Comparison of ENCODE assay signal across 14 cellular contexts in the genomic region with DNA sequence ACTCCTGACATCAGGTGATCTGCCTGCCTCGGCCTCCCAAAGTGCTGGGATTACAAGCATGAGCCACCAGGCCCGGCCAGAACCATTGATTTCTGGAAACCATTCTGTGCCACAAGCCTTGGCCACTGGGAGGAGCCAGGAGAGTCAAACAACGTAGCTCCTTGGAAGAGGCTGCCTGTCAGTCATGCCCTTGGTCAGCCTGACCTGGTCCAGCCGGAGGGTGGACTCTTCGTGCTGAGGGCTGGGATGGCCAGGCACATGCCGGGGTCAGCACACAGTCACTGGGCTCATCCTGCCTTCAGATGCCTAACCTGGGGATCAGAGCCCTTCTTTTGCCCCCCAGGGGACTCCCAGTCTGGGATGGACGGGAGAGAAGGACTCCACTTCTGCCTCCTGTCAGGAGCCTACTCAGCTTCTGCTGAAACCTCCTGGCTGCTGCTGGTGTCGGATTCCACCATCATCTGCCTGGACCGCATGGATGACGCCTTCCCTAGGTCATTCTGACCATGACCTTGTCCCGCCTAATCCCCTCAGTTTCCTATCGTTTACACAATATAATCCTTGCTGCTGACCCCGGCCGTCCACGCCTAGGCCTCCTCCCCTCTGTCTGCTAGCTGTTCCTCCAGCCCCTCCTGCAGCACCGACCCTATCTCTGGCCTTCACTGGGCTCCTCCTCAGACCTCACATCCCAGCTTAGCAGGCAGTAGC. TPM values are rescaled to one million over a fixed set of nuclear protein-coding genes. Genes with fewer than 3 reads are reported as not detected.
DNase-seq lines count a peak whose midpoint lies in the region; ATAC-seq and TF ChIP-seq lines count a peak whose summit lies in the region.
"Had no signal": no experiment of that assay in that cellular context is flagged by ENCODE, and none has a peak within 500 bp of the region (broad histone marks: within the 10 kb centered on the region; RNA-seq: fewer than 3 reads in every experiment).

No MANE protein-coding gene starts in this region.

- TF ChIP-seq EP300 in gastroesophageal sphincter (IDR thresholded peaks at IDR 0.05), result no peak

- H3K27me3 ChIP-seq in gastroesophageal sphincter (no peaks in the 10 kb centered on the region), skeletal muscle tissue (ENCODE audit: control insufficient read depth in 3 of 3, insufficient read depth in 3 of 3, low read length in 3 of 3) (peaks cover 3 to 9% (median 5%) of the 10 kb centered on the region in 3 donors)

- H3K4me3 ChIP-seq in gastroesophageal sphincter (no peak overlapping the region), skeletal muscle tissue (ENCODE audit: low read length in 3 of 3) (no peak overlapping the region)

- H3K27ac ChIP-seq in VCaP, result no peak overlapping the region
- H3K27ac ChIP-seq in gastroesophageal sphincter, result peak overlapping the region in 3 of 4 donors; percentile 57 to 74 (median 62)
- peak overlapping the region; percentile 36 for H3K27ac ChIP-seq in skeletal muscle tissue (ENCODE audit: low read depth, low read length)

- 0 out of 2 replicates have a peak, but pooled peaks have one; percentile 13 for TF ChIP-seq CTCF in VCaP (conservative IDR thresholded peaks at IDR 0.05)
- TF ChIP-seq CTCF in gastroesophageal sphincter (IDR thresholded peaks at IDR 0.05), result peak in 2 of 4 experiments; percentile 3 to 25

- H3K9me3 ChIP-seq in gastroesophageal sphincter, result no peaks in the 10 kb centered on the region
- H3K9me3 ChIP-seq in skeletal muscle tissue (ENCODE audit: control insufficient read depth in 3 of 3, low read length in 3 of 3), result peaks cover 0 to 4% (median 0%) of the 10 kb centered on the region in 3 donors

- DNase-seq in HCEC 1CT (peak; percentile 60), DMS79 (lab: John Stamatoyannopoulos, UW) (no peak), GM03348 (ENCODE audit: low spot score) (no peak), KG1 (lab: John Stamatoyannopoulos, UW) (no peak)
- DNase-seq: activated CD8-positive, alpha-beta memory T cell treated with anti-CD3 and anti-CD28 coated beads for 24 hours had no signal

- no peak overlapping the region for H3K9ac ChIP-seq in skeletal muscle tissue (ENCODE audit: low read depth in 1 of 3, low read length in 3 of 3)

- H3K4me1 ChIP-seq in gastroesophageal sphincter (peaks cover 0 to 68% (median 29%) of the 10 kb centered on the region in 3 donors), skeletal muscle tissue (ENCODE audit: control insufficient read depth in 3 of 3, insufficient read depth in 3 of 3, low read length in 3 of 3) (peaks cover 40 to 48% (median 47%) of the 10 kb centered on the region in 3 donors)

- WGBS in gastroesophageal sphincter (ENCODE audit: low coverage in 1 of 2), 2 donors, result 75% methylated on average over 2 of the region's 16 CpGs; no CpG with 5 or more reads in 1 of the 2 donors

- no peak for TF ChIP-seq POLR2A in gastroesophageal sphincter (IDR thresholded peaks at IDR 0.05)

- H3K36me3 ChIP-seq in gastroesophageal sphincter, result no peaks in the 10 kb centered on the region
- H3K36me3 ChIP-seq in skeletal muscle tissue (ENCODE audit: control insufficient read depth in 3 of 3, insufficient read depth in 3 of 3, low read length in 3 of 3), result no peaks in the 10 kb centered on the region

- ATAC-seq in gastroesophageal sphincter, result peak; percentile 1
- no peak for ATAC-seq in GM19467 (IDR thresholded peaks at IDR 0.05; ENCODE audit: unreplicated experiment)
- ATAC-seq: activated naive CD4-positive, alpha-beta T cell treated with anti-CD3 and anti-CD28 coated beads, Interleukin-2, amount 50 U/mL, for 72 hours had no signal

RNA-seq across cellular contexts. Expression of a gene that starts 30.4 kb away (rescaled TPM):
- total RNA-seq in gastroesophageal sphincter, result not detected
- total RNA-seq in skeletal muscle tissue, result not detected
- total RNA-seq: activated naive CD4-positive, alpha-beta T cell treated with anti-CD3 and anti-CD28 coated beads, Interleukin-2, amount 50 U/mL, for 72 hours; dermis microvascular lymphatic vessel endothelial cell; mesenteric fat pad; T-helper 2 cell treated with Interferon-gamma antibody and Interleukin-4, amounts not matched to agents 100 ng/mL and 5 ng/mL, for 36 hours; temporal lobe had no signal

RNA-seq across cellular contexts. Expression of a gene that starts 49.0 kb away (rescaled TPM):
- 1 to 10 TPM in 3 of 4 donors, under 1 TPM in 1; 0.93 to 7.8 (median 3.5) TPM for total RNA-seq in gastroesophageal sphincter
- 1.6 TPM for total RNA-seq in skeletal muscle tissue
